Comparison of ENCODE assay signal across 22 cellular contexts in genomic region chr16:71930993-71931392, GRCh38.
"Had no signal": no experiment of that assay in that cellular context is flagged by ENCODE, and none has a peak within 500 bp of the region (broad histone marks: within the 10 kb centered on the region; RNA-seq: fewer than 3 reads in every experiment).

No MANE protein-coding gene starts in this region.

- H3K27ac Mint-ChIP-seq: stimulated activated naive B cell treated with anti-CD40 and anti-IgM and Interleukin-4, amounts not matched to agents 10 μg/mL and 1 μg/mL and 100 μg/mL, for 72 hours had no signal

- DNase-seq: cortex of kidney; effector memory CD4-positive, alpha-beta T cell; head of caudate nucleus; left colon; retina; right lobe of liver; spleen; stimulated activated CD4-positive, alpha-beta T cell treated with anti-CD3 and anti-CD28 coated beads, Interleukin-15, amount 100 ng/mL, for 24 hours; stimulated activated CD4-positive, alpha-beta T cell treated with anti-CD3 and anti-CD28 coated beads, Interleukin-1b, Interleukin-23, amount 100 ng/mL, for 48 hours; stimulated activated CD4-positive, alpha-beta T cell treated with anti-CD3 and anti-CD28 coated beads, Interleukin-4, amount 100 ng/mL, for 24 hours; stimulated activated naive B cell treated with anti-CD40 and anti-IgM and Interleukin-4, amounts not matched to agents 10 μg/mL and 1 μg/mL and 100 μg/mL, for 72 hours; stomach; substantia nigra; transverse colon had no signal

- H3K4me3 Mint-ChIP-seq: central memory CD8-positive, alpha-beta T cell; nephron; stimulated activated naive B cell treated with anti-CD40 and anti-IgM and Interleukin-4, amounts not matched to agents 10 μg/mL and 1 μg/mL and 100 μg/mL, for 72 hours had no signal

- ATAC-seq: foreskin keratinocyte; stimulated activated naive B cell treated with anti-CD40 and anti-IgM and Interleukin-4, amounts not matched to agents 10 μg/mL and 1 μg/mL and 100 μg/mL, for 72 hours had no signal

- H3K27me3 Mint-ChIP-seq: central memory CD8-positive, alpha-beta T cell; stimulated activated naive B cell treated with anti-CD40 and anti-IgM and Interleukin-4, amounts not matched to agents 10 μg/mL and 1 μg/mL and 100 μg/mL, for 72 hours had no signal

- H3K9me3 ChIP-seq: mucosa of descending colon, prostate gland, right lobe of liver, spleen, stomach, thoracic aorta, transverse colon had no signal

- H3K27ac ChIP-seq: foreskin keratinocyte, parathyroid adenoma, prostate gland, right lobe of liver, thoracic aorta had no signal

- H3K4me2 ChIP-seq: hepatocyte had no signal

- H3K4me1 ChIP-seq: prostate gland had no signal

- H3K27me3 ChIP-seq: foreskin keratinocyte, hepatocyte, right lobe of liver, spleen, stomach, transverse colon had no signal

- H3K9ac ChIP-seq: parathyroid adenoma had no signal

- H3K9me3 Mint-ChIP-seq: central memory CD8-positive, alpha-beta T cell; nephron; stimulated activated naive B cell treated with anti-CD40 and anti-IgM and Interleukin-4, amounts not matched to agents 10 μg/mL and 1 μg/mL and 100 μg/mL, for 72 hours had no signal

- H2AFZ ChIP-seq: hepatocyte, parathyroid adenoma had no signal

- H3K36me3 ChIP-seq: prostate gland had no signal

- H3K4me3 ChIP-seq: hepatocyte, mucosa of descending colon, prostate gland, right lobe of liver, spleen, stomach, thoracic aorta, transverse colon had no signal
